ENCODE assay signal across 25 cellular contexts in genomic region chr9:137688261-137688660, GRCh38.
"Had no signal": no experiment of that assay in that cellular context is flagged by ENCODE, and none has a peak within 500 bp of the region (broad histone marks: within the 10 kb centered on the region; RNA-seq: fewer than 3 reads in every experiment).

No MANE protein-coding gene starts in this region.

- H3K36me3 ChIP-seq: adrenal gland, colonic mucosa, gastroesophageal sphincter, transverse colon had no signal

- H3K4me1 ChIP-seq: colonic mucosa, parathyroid adenoma had no signal

- H3K27me3 Mint-ChIP-seq: activated CD4-positive, alpha-beta memory T cell treated with anti-CD3 and anti-CD28 coated beads, Interleukin-2, amount 10 ng/mL, durations not matched to agents 7 days and 5 days; activated CD4-positive, alpha-beta T cell treated with anti-CD3 and anti-CD28 coated beads, Interleukin-2, amount 10 ng/mL, durations not matched to agents 7 days and 5 days; activated naive CD8-positive, alpha-beta T cell treated with anti-CD3 and anti-CD28 coated beads for 36 hours; naive B cell had no signal

- FAIRE-seq: keratinocyte, urothelium cell line had no signal

- H2AFZ ChIP-seq: parathyroid adenoma had no signal

- H3K27ac ChIP-seq: adrenal gland, body of pancreas, colonic mucosa, gastroesophageal sphincter, parathyroid adenoma, testis, transverse colon had no signal

- H3K4me3 ChIP-seq: adrenal gland, body of pancreas, colonic mucosa, gastroesophageal sphincter, testis, transverse colon had no signal

- H3K27me3 ChIP-seq: adrenal gland, body of pancreas, colonic mucosa, gastroesophageal sphincter, testis, transverse colon had no signal

- H3K9ac ChIP-seq: parathyroid adenoma had no signal

- H3K36me3 Mint-ChIP-seq: mesothelial cell of epicardium had no signal

- H3K9me3 ChIP-seq: adrenal gland, body of pancreas, colonic mucosa, gastroesophageal sphincter, testis, transverse colon had no signal

- H3K27ac Mint-ChIP-seq: activated CD4-positive, alpha-beta memory T cell treated with anti-CD3 and anti-CD28 coated beads, Interleukin-2, amount 10 ng/mL, durations not matched to agents 7 days and 5 days; activated CD4-positive, alpha-beta T cell treated with anti-CD3 and anti-CD28 coated beads, Interleukin-2, amount 10 ng/mL, durations not matched to agents 7 days and 5 days; activated naive CD4-positive, alpha-beta T cell treated with anti-CD3 and anti-CD28 coated beads for 36 hours; activated naive CD8-positive, alpha-beta T cell treated with anti-CD3 and anti-CD28 coated beads for 36 hours; activated T-cell treated with anti-CD3 and anti-CD28 coated beads, Interleukin-2, amount 50 U/mL, for 72 hours; mesothelial cell of epicardium; nephron progenitor cell had no signal

- H3K4me3 Mint-ChIP-seq: activated CD4-positive, alpha-beta memory T cell treated with anti-CD3 and anti-CD28 coated beads, Interleukin-2, amount 10 ng/mL, durations not matched to agents 7 days and 5 days; activated CD4-positive, alpha-beta T cell treated with anti-CD3 and anti-CD28 coated beads, Interleukin-2, amount 10 ng/mL, durations not matched to agents 7 days and 5 days; activated naive CD4-positive, alpha-beta T cell treated with anti-CD3 and anti-CD28 coated beads for 36 hours; activated naive CD8-positive, alpha-beta T cell treated with anti-CD3 and anti-CD28 coated beads for 36 hours; activated T-cell treated with anti-CD3 and anti-CD28 coated beads, Interleukin-2, amount 50 U/mL, for 72 hours; mesothelial cell of epicardium; nephron progenitor cell had no signal

- DNase-seq: activated CD4-positive, alpha-beta memory T cell treated with anti-CD3 and anti-CD28 coated beads, Interleukin-2, amount 10 ng/mL, durations not matched to agents 7 days and 5 days; activated CD4-positive, alpha-beta T cell treated with anti-CD3 and anti-CD28 coated beads for 1 hour; activated CD4-positive, alpha-beta T cell treated with anti-CD3 and anti-CD28 coated beads, Interleukin-2, amount 10 ng/mL, durations not matched to agents 7 days and 5 days; activated naive CD4-positive, alpha-beta T cell treated with anti-CD3 and anti-CD28 coated beads for 36 hours; activated naive CD8-positive, alpha-beta T cell treated with anti-CD3 and anti-CD28 coated beads for 36 hours; activated T-cell treated with anti-CD3 and anti-CD28 coated beads, Interleukin-2, amount 50 U/mL, for 72 hours; adrenal gland; aorta; body of pancreas; colonic mucosa; effector memory CD4-positive, alpha-beta T cell; left cardiac atrium; naive B cell; nephron progenitor cell; right cardiac atrium; stimulated activated CD4-positive, alpha-beta T cell treated with anti-CD3 and anti-CD28 coated beads, Interleukin-2, amount 100 ng/mL, for 48 hours; stimulated activated naive CD8-positive, alpha-beta T cell treated with anti-CD3 and anti-CD28 coated beads, Interleukin-15, Interleukin-2, amounts not matched to agents 100 U/mL and 50 U/mL, for 24 hours; T-helper 2 cell; testis; transverse colon had no signal

- ATAC-seq: activated T-cell treated with anti-CD3 and anti-CD28 coated beads, Interleukin-2, amount 50 U/mL, for 72 hours; body of pancreas; gastroesophageal sphincter; stimulated activated naive CD8-positive, alpha-beta T cell treated with anti-CD3 and anti-CD28 coated beads, Interleukin-15, Interleukin-2, amounts not matched to agents 100 U/mL and 50 U/mL, for 24 hours had no signal

- H3K9me3 Mint-ChIP-seq: activated CD4-positive, alpha-beta memory T cell treated with anti-CD3 and anti-CD28 coated beads, Interleukin-2, amount 10 ng/mL, durations not matched to agents 7 days and 5 days; activated CD4-positive, alpha-beta T cell treated with anti-CD3 and anti-CD28 coated beads, Interleukin-2, amount 10 ng/mL, durations not matched to agents 7 days and 5 days; activated naive CD4-positive, alpha-beta T cell treated with anti-CD3 and anti-CD28 coated beads for 36 hours; activated naive CD8-positive, alpha-beta T cell treated with anti-CD3 and anti-CD28 coated beads for 36 hours; activated T-cell treated with anti-CD3 and anti-CD28 coated beads, Interleukin-2, amount 50 U/mL, for 72 hours; naive B cell had no signal
